31 cellular contexts compared by ENCODE assay signal in the genomic region with DNA sequence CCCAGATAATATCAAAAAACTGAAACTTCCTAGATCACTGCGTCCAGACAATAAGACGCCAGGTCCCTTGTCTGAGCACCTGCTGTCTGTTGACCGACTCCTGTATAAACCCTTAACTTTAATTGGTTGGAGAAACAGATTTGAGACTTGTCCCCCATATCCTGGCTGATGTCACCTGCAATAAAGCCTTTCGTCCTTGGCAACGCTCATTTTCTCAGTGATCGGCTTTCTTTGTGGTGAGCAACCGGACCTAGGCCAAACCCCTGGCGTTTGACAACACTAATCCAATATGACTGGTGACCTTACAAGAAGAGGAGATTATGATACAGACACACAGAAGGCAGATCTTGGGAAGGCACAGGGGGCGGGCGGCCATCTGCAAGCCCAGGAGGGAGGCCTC.
DNase-seq lines count a peak whose midpoint lies in the region; ATAC-seq, FAIRE-seq and TF ChIP-seq lines count a peak whose summit lies in the region.
"Had no signal": no experiment of that assay in that cellular context is flagged by ENCODE, and none has a peak within 500 bp of the region (broad histone marks: within the 10 kb centered on the region; RNA-seq: fewer than 3 reads in every experiment).

No MANE protein-coding gene starts in this region.

- 15 to 63% (median 36%) methylated on average over 10 of the region's 10 CpGs for WGBS in small intestine, 3 donors
- WGBS in sigmoid colon, 2 donors, result 28 to 73% methylated on average over 10 of the region's 10 CpGs

- FAIRE-seq in small intestine (lab: Jason Lieb, UNC), result no peak
- FAIRE-seq: astrocyte had no signal

- no peak for TF ChIP-seq CTCF in sigmoid colon (IDR thresholded peaks at IDR 0.05)

- H3K36me3 ChIP-seq in small intestine (ENCODE audit: control insufficient read depth in 2 of 2, insufficient read depth in 2 of 2, low read length in 2 of 2) (no peaks in the 10 kb centered on the region), sigmoid colon (no peaks in the 10 kb centered on the region)
- H3K36me3 ChIP-seq: BLaER1 treated with 17β-estradiol and CSF1 and Interleukin-3, amounts not matched to agents 10 nM and 100 nM; cardiac muscle cell; gastroesophageal sphincter; Peyer's patch; right lobe of liver; transverse colon had no signal

- H3K27me3 ChIP-seq in small intestine (ENCODE audit: control insufficient read depth in 2 of 2, insufficient read depth in 2 of 2, low read length in 2 of 2) (no peaks in the 10 kb centered on the region), sigmoid colon (no peaks in the 10 kb centered on the region)
- H3K27me3 ChIP-seq: BLaER1 treated with 17β-estradiol and CSF1 and Interleukin-3, amounts not matched to agents 10 nM and 100 nM; cardiac muscle cell; gastroesophageal sphincter; Peyer's patch; right lobe of liver; transverse colon had no signal

- no peak for TF ChIP-seq EP300 in sigmoid colon (IDR thresholded peaks at IDR 0.05)

- no peak overlapping the region for H3K4me3 ChIP-seq in small intestine (ENCODE audit: low read depth in 1 of 2, low read length in 2 of 2)
- H3K4me3 ChIP-seq in sigmoid colon, result no peak overlapping the region
- H3K4me3 ChIP-seq: BLaER1 treated with 17β-estradiol and CSF1 and Interleukin-3, amounts not matched to agents 10 nM and 100 nM; cardiac muscle cell; coronary artery; gastroesophageal sphincter; lung; Peyer's patch; right lobe of liver; transverse colon had no signal

- H3K27ac ChIP-seq in small intestine (ENCODE audit: low read depth in 1 of 2, low read length in 1 of 2) (peak overlapping the region in 1 of 2 donors; percentile 17), sigmoid colon (no peak overlapping the region)
- H3K27ac ChIP-seq: BLaER1 treated with 17β-estradiol and CSF1 and Interleukin-3, amounts not matched to agents 10 nM and 100 nM; cardiac muscle cell; coronary artery; gastroesophageal sphincter; Peyer's patch; right lobe of liver; transverse colon; VCaP had no signal

- TF ChIP-seq POLR2A in sigmoid colon (IDR thresholded peaks at IDR 0.05), result no peak

- no peaks in the 10 kb centered on the region for H3K4me1 ChIP-seq in small intestine (ENCODE audit: control insufficient read depth in 2 of 2, insufficient read depth in 1 of 2, low read depth in 1 of 2, low read length in 1 of 2)
- no peaks in the 10 kb centered on the region for H3K4me1 ChIP-seq in sigmoid colon
- H3K4me1 ChIP-seq: gastroesophageal sphincter, Peyer's patch, right lobe of liver, transverse colon had no signal

- no peak for ATAC-seq in HG02884 (IDR thresholded peaks at IDR 0.05; ENCODE audit: unreplicated experiment)
- ATAC-seq in HG03432 (IDR thresholded peaks at IDR 0.05; ENCODE audit: unreplicated experiment), result no peak
- ATAC-seq: activated naive CD8-positive, alpha-beta T cell treated with anti-CD3 and anti-CD28 coated beads, Interleukin-2, amount 50 U/mL, for 24 hours; gastroesophageal sphincter; naive thymus-derived CD4-positive, alpha-beta T cell; right lobe of liver had no signal

- DNase-seq in NCI-H1092 (lab: John Stamatoyannopoulos, UW) (peak; percentile 59), NCI-H1930 (lab: John Stamatoyannopoulos, UW) (peak; percentile 75 to 86), NCI-H82 treated with DMSO at 0.1 percent for 48 hours (lab: John Stamatoyannopoulos, UW; ENCODE audit: unreplicated experiment) (peak; percentile 100), small intestine (peak; percentile 70), sigmoid colon (no peak)
- DNase-seq: activated CD4-positive, alpha-beta T cell treated with anti-CD3 and anti-CD28 coated beads for 48 hours; activated gamma-delta T cell treated with Interleukin-2 at 50 U/mL for 16 hours; activated naive CD8-positive, alpha-beta T cell treated with anti-CD3 and anti-CD28 coated beads, Interleukin-2, amount 50 U/mL, for 24 hours; DMS79 treated with DMSO at 0.1 percent for 48 hours; effector CD8-positive, alpha-beta T cell; GF-D8; hippocampal formation; naive thymus-derived CD4-positive, alpha-beta T cell; NCI-H2107; nucleus accumbens; Peyer's patch; right lobe of liver; SIG-M5; stimulated activated CD4-positive, alpha-beta T cell treated with anti-CD3 and anti-CD28 coated beads, Interleukin-4, amount 100 ng/mL, for 1 hour; SW 1271; T1000; transverse colon had no signal

- H3K9me3 ChIP-seq in small intestine (ENCODE audit: control insufficient read depth, low read depth) (no peaks in the 10 kb centered on the region), sigmoid colon (peaks cover 0 to 2% (median 0%) of the 10 kb centered on the region in 4 donors)
- H3K9me3 ChIP-seq: gastroesophageal sphincter, Peyer's patch, right lobe of liver, transverse colon had no signal

- intact Hi-C loops in sigmoid colon (cut with DNase I), result no loop called here
